ENCODE assay signal across 22 cellular contexts in the genomic region with DNA sequence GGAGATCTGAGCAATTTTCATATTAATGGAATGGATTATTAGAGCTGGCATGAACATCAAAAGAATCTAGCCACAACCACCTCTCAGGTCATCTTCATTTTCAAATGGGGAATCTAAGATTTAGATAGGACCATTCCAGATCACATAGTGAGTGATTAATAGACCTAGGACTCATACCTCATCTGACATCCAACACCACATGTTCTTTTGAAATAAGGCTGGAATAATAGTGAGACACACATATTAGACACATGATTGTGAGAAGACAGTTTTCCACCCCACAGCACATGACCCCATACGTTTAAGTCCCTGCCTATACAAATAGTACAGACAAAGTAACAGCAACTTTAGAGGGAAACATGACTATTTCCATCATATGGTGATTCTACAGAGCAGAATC.
"Had no signal": no experiment of that assay in that cellular context is flagged by ENCODE, and none has a peak within 500 bp of the region (broad histone marks: within the 10 kb centered on the region; RNA-seq: fewer than 3 reads in every experiment).

No MANE protein-coding gene starts in this region.

- H3K27ac ChIP-seq: breast epithelium, dorsolateral prefrontal cortex, left ventricle myocardium inferior, parathyroid adenoma, suprapubic skin, tibial artery, upper lobe of right lung had no signal

- DNase-seq: activated B cell treated with CpG ODN at 0.5 μM for 24 hours; activated CD4-positive, alpha-beta T cell treated with anti-CD3 and anti-CD28 coated beads, Interleukin-2, amount 50 U/mL, for 4 hours; activated naive CD4-positive, alpha-beta T cell; dorsolateral prefrontal cortex; effector memory CD8-positive, alpha-beta T cell; erythroblast; head of caudate nucleus; hypothalamus; left ventricle myocardium inferior; nucleus accumbens; stimulated activated CD4-positive, alpha-beta T cell treated with anti-CD3 and anti-CD28 coated beads, Interleukin-2, amount 100 ng/mL, for 24 hours; stimulated activated naive CD4-positive, alpha-beta T cell; T-helper 1 cell; tibial artery; upper lobe of right lung had no signal

- H3K36me3 ChIP-seq: breast epithelium, left ventricle myocardium inferior, right atrium auricular region, suprapubic skin, tibial artery, upper lobe of right lung had no signal

- H3K4me1 ChIP-seq: breast epithelium, parathyroid adenoma had no signal

- H3K27me3 ChIP-seq: breast epithelium, dorsolateral prefrontal cortex, right atrium auricular region, suprapubic skin, tibial artery, upper lobe of right lung had no signal

- H3K27ac Mint-ChIP-seq: activated B cell treated with CpG ODN at 0.5 μM for 24 hours; activated naive CD4-positive, alpha-beta T cell treated with anti-CD3 and anti-CD28 coated beads, Interleukin-2, amount 50 U/mL, for 72 hours; effector memory CD8-positive, alpha-beta T cell; T-helper 2 cell treated with Interferon-gamma antibody and Interleukin-4, amounts not matched to agents 5 μg/mL and 100 μg/mL, for 36 hours had no signal

- H3K9me3 ChIP-seq: breast epithelium, left ventricle myocardium inferior, right atrium auricular region, suprapubic skin, tibial artery, upper lobe of right lung had no signal

- H3K4me1 Mint-ChIP-seq: activated B cell treated with CpG ODN at 0.5 μM for 24 hours; central memory CD8-positive, alpha-beta T cell had no signal

- H3K4me3 Mint-ChIP-seq: activated B cell treated with CpG ODN at 0.5 μM for 24 hours; central memory CD8-positive, alpha-beta T cell; effector memory CD8-positive, alpha-beta T cell; T-helper 2 cell treated with Interferon-gamma antibody and Interleukin-4, amounts not matched to agents 5 μg/mL and 100 μg/mL, for 36 hours had no signal

- H3K27me3 Mint-ChIP-seq: activated B cell treated with CpG ODN at 0.5 μM for 24 hours; central memory CD8-positive, alpha-beta T cell; effector memory CD8-positive, alpha-beta T cell had no signal

- ATAC-seq: effector memory CD8-positive, alpha-beta T cell; upper lobe of right lung had no signal

- H3K9me3 Mint-ChIP-seq: activated B cell treated with CpG ODN at 0.5 μM for 24 hours; activated naive CD4-positive, alpha-beta T cell treated with anti-CD3 and anti-CD28 coated beads, Interleukin-2, amount 50 U/mL, for 72 hours; central memory CD8-positive, alpha-beta T cell; effector memory CD8-positive, alpha-beta T cell; T-helper 2 cell treated with Interferon-gamma antibody and Interleukin-4, amounts not matched to agents 5 μg/mL and 100 μg/mL, for 36 hours had no signal

- H3K4me3 ChIP-seq: breast epithelium, dorsolateral prefrontal cortex, left ventricle myocardium inferior, right atrium auricular region, suprapubic skin, tibial artery, upper lobe of right lung had no signal

- H3K36me3 Mint-ChIP-seq: activated naive CD4-positive, alpha-beta T cell treated with anti-CD3 and anti-CD28 coated beads, Interleukin-2, amount 50 U/mL, for 72 hours had no signal
